In genomic region chr6:31838968-31839367, GRCh38 we compare ENCODE assay signal across 10 cellular contexts. TPM values are rescaled to one million over a fixed set of nuclear protein-coding genes. Genes with fewer than 3 reads are reported as not detected.
DNase-seq lines count a peak whose midpoint lies in the region; ATAC-seq and TF ChIP-seq lines count a peak whose summit lies in the region.
"Had no signal": no experiment of that assay in that cellular context is flagged by ENCODE, and none has a peak within 500 bp of the region (broad histone marks: within the 10 kb centered on the region; RNA-seq: fewer than 3 reads in every experiment).

No MANE protein-coding gene starts in this region.

- no peaks in the 10 kb centered on the region for H3K9me3 Mint-ChIP-seq in activated naive CD4-positive, alpha-beta T cell treated with anti-CD3 and anti-CD28 coated beads, Interleukin-2, amount 50 U/mL, for 24 hours
- H3K9me3 Mint-ChIP-seq in stimulated activated naive CD8-positive, alpha-beta T cell treated with anti-CD3 and anti-CD28 coated beads, Interleukin-15, amount 100 ng/mL, for 72 hours: no peaks in the 10 kb centered on the region

- BruUV-seq in PC-3 (replicated peaks; lab: Mats Ljungman, UMichigan): no TSS peak

- POLR2A ChIA-PET in PC-3 (lab: Charles Lee; ENCODE audit: unreplicated experiment): no interaction called here

- H3K79me2 ChIP-seq in PC-3 (ENCODE audit: low read length) (peaks cover 45% of the 10 kb centered on the region), fibroblast of lung (ENCODE audit: control insufficient read depth, insufficient read depth, low read length) (peaks cover 42% of the 10 kb centered on the region)

- H3K27ac ChIP-seq in PC-3 (ENCODE audit: low read length): no peak overlapping the region
- no peak overlapping the region for H3K27ac ChIP-seq in fibroblast of lung (ENCODE audit: insufficient read depth, low read length)
- H3K27ac ChIP-seq: adrenal gland had no signal

- peaks cover 42% of the 10 kb centered on the region for H4K20me1 ChIP-seq in PC-3 (ENCODE audit: low read length)
- peaks cover 6% of the 10 kb centered on the region for H4K20me1 ChIP-seq in fibroblast of lung (ENCODE audit: control insufficient read depth, extremely low read depth, insufficient read depth, low read length)

- intact Hi-C loops in PC-3 (cut with micrococcal nuclease): loop anchor here (10.0 kb wide), 1 partner anchor 154 kb away; the partner anchor contains the start of gene LY6G5C

- TF ChIP-seq CTCF in PC-3 (conservative IDR thresholded peaks at IDR 0.05; ENCODE audit: low read depth, low read length) (no peak), fibroblast of lung (conservative IDR thresholded peaks at IDR 0.05 in 1 of 2, IDR thresholded peaks at IDR 0.05 in 1 of 2; ENCODE audit: low read depth in 1 of 2, low read length in 2 of 2) (no peak), omental fat pad (IDR thresholded peaks at IDR 0.05) (no peak)

- H3K27me3 Mint-ChIP-seq in activated naive CD4-positive, alpha-beta T cell treated with anti-CD3 and anti-CD28 coated beads, Interleukin-2, amount 50 U/mL, for 24 hours: no peaks in the 10 kb centered on the region
- no peaks in the 10 kb centered on the region for H3K27me3 Mint-ChIP-seq in stimulated activated naive CD8-positive, alpha-beta T cell treated with anti-CD3 and anti-CD28 coated beads, Interleukin-15, amount 100 ng/mL, for 72 hours

- H3K27ac Mint-ChIP-seq in activated naive CD4-positive, alpha-beta T cell treated with anti-CD3 and anti-CD28 coated beads, Interleukin-2, amount 50 U/mL, for 24 hours: peak overlapping the region; percentile 70
- no peak overlapping the region for H3K27ac Mint-ChIP-seq in stimulated activated naive CD8-positive, alpha-beta T cell treated with anti-CD3 and anti-CD28 coated beads, Interleukin-15, amount 100 ng/mL, for 72 hours

- H3K9me3 ChIP-seq in PC-3 (ENCODE audit: low read length): no peaks in the 10 kb centered on the region
- H3K9me3 ChIP-seq in fibroblast of lung (ENCODE audit: control insufficient read depth, insufficient read depth, low read depth, low read length): no peaks in the 10 kb centered on the region
- H3K9me3 ChIP-seq: adrenal gland had no signal

- H3K4me2 ChIP-seq in PC-3 (ENCODE audit: low read length) (peak overlapping the region; percentile 14; the same call in 1 of the 2 replicates), fibroblast of lung (ENCODE audit: extremely low read depth, insufficient read depth, low read length) (peak overlapping the region; percentile 5)

- H3K9me2 ChIP-seq in PC-3 (replicated peaks; ENCODE audit: low read length): no peaks in the 10 kb centered on the region

- H3K9ac ChIP-seq in PC-3 (ENCODE audit: low read length) (no peak overlapping the region), fibroblast of lung (ENCODE audit: insufficient read depth, low read length) (no peak overlapping the region)

- CTCF ChIA-PET in PC-3 (lab: Charles Lee): no interaction called here

- peaks cover 25% of the 10 kb centered on the region for H3K4me1 Mint-ChIP-seq in activated naive CD4-positive, alpha-beta T cell treated with anti-CD3 and anti-CD28 coated beads, Interleukin-2, amount 50 U/mL, for 24 hours
- peaks cover 47% of the 10 kb centered on the region for H3K4me1 Mint-ChIP-seq in stimulated activated naive CD8-positive, alpha-beta T cell treated with anti-CD3 and anti-CD28 coated beads, Interleukin-15, amount 100 ng/mL, for 72 hours

- H3K36me3 ChIP-seq in PC-3 (ENCODE audit: low read depth, low read length) (peaks cover 45% of the 10 kb centered on the region), fibroblast of lung (ENCODE audit: control insufficient read depth, insufficient read depth, low read length) (peaks cover 18% of the 10 kb centered on the region)

- no peak for ATAC-seq in PC-3
- ATAC-seq in stimulated activated naive CD8-positive, alpha-beta T cell treated with anti-CD3 and anti-CD28 coated beads, Interleukin-15, amount 100 ng/mL, for 72 hours: no peak
- no peak for ATAC-seq in omental fat pad (ENCODE audit: low FRiP score)

- H3K4me3 Mint-ChIP-seq in activated naive CD4-positive, alpha-beta T cell treated with anti-CD3 and anti-CD28 coated beads, Interleukin-2, amount 50 U/mL, for 24 hours: peak overlapping the region; percentile 76
- H3K4me3 Mint-ChIP-seq in stimulated activated naive CD8-positive, alpha-beta T cell treated with anti-CD3 and anti-CD28 coated beads, Interleukin-15, amount 100 ng/mL, for 72 hours: peak overlapping the region; percentile 26 to 29

- peaks cover 40% of the 10 kb centered on the region for H3F3A ChIP-seq in PC-3 (ENCODE audit: low read length, unreplicated experiment)

- H3K27me3 ChIP-seq in PC-3 (ENCODE audit: low read length) (no peaks in the 10 kb centered on the region), fibroblast of lung (ENCODE audit: control insufficient read depth, insufficient read depth, low read length) (no peaks in the 10 kb centered on the region)
- H3K27me3 ChIP-seq: adrenal gland had no signal

- H3K4me3 ChIP-seq in PC-3 (ENCODE audit: low read length) (no peak overlapping the region), fibroblast of lung (replicated peaks in 1 of 4; ENCODE audit: control extremely low read depth in 1 of 4, insufficient read depth in 1 of 4, low read depth in 3 of 4, low read length in 4 of 4) (peak overlapping the region in 1 of 4 experiments; percentile 1)
- H3K4me3 ChIP-seq: adrenal gland had no signal

- peaks cover 31% of the 10 kb centered on the region for H3K36me3 Mint-ChIP-seq in activated naive CD4-positive, alpha-beta T cell treated with anti-CD3 and anti-CD28 coated beads, Interleukin-2, amount 50 U/mL, for 24 hours

- H3K4me1 ChIP-seq in PC-3 (ENCODE audit: insufficient read depth, low read length) (peaks cover 18% of the 10 kb centered on the region), fibroblast of lung (ENCODE audit: control insufficient read depth, extremely low read depth, insufficient read depth, low read length) (peaks cover 15% of the 10 kb centered on the region)

- H2AFZ ChIP-seq in PC-3 (ENCODE audit: low read length): no peak overlapping the region
- no peak overlapping the region for H2AFZ ChIP-seq in fibroblast of lung (ENCODE audit: low read length)

- DNase-seq in activated naive CD4-positive, alpha-beta T cell (lab: John Stamatoyannopoulos, UW): no peak
- DNase-seq in PC-3 (no peak), fibroblast of lung (ENCODE audit: low read depth in 2 of 2) (no peak), NOMO-1 treated with dmso at 0.1 percent for 144 hours (lab: John Stamatoyannopoulos, UW; ENCODE audit: unreplicated experiment) (no peak), GF-D8 (lab: John Stamatoyannopoulos, UW) (no peak), omental fat pad (ENCODE audit: low spot score) (no peak)
- no peak for DNase-seq in stimulated activated naive CD8-positive, alpha-beta T cell treated with anti-CD3 and anti-CD28 coated beads, Interleukin-15, amount 100 ng/mL, for 72 hours
- DNase-seq: adrenal gland, NCI-H1436 treated with DMSO at 0.1 percent for 48 hours had no signal

RNA-seq across cellular contexts. Expression of gene HSPA1B, which starts 11.4 kb away (rescaled TPM):
- total RNA-seq in PC-3 (2014; rRNA removed) (265 and 331 TPM in 2 replicates), fibroblast of lung (115 and 152 TPM in 2 replicates), omental fat pad (1,000 to 10,000 TPM in 1 of 4 donors, 100 to 1,000 TPM in 3; 174 to 1,642 (median 258) TPM)
- polyA plus RNA-seq in fibroblast of lung: 35.5 and 60.2 TPM in 2 replicates
- polyA plus RNA-seq in fibroblast of lung (2012): 52.3 and 95.1 TPM in 2 replicates
- 39.2 and 45.2 TPM in 2 replicates for polyA minus RNA-seq in fibroblast of lung (ENCODE audit: low replicate concordance)

RNA-seq across cellular contexts. Expression of gene HSPA1A, which starts 23.6 kb away (rescaled TPM):
- 269 and 324 TPM in 2 replicates for total RNA-seq in PC-3 (2014; rRNA removed)
- total RNA-seq in fibroblast of lung: 70.0 and 111 TPM in 2 replicates
- 61.2 and 66.3 TPM in 2 replicates for polyA plus RNA-seq in fibroblast of lung
- 98.8 and 107 TPM in 2 replicates for polyA plus RNA-seq in fibroblast of lung (2012)
- polyA minus RNA-seq in fibroblast of lung (ENCODE audit: low replicate concordance): 38.5 and 40.2 TPM in 2 replicates
- 1,000 to 10,000 TPM in 1 of 4 donors, 100 to 1,000 TPM in 3; 155 to 1,684 (median 309) TPM for total RNA-seq in omental fat pad

RNA-seq across cellular contexts. Expression of gene NEU1, which starts 23.7 kb away (rescaled TPM):
- total RNA-seq in PC-3 (2014; rRNA removed): 31.7 and 33.1 TPM in 2 replicates
- 100 and 109 TPM in 2 replicates for total RNA-seq in fibroblast of lung
- 51.2 and 66.4 TPM in 2 replicates for polyA plus RNA-seq in fibroblast of lung
- polyA plus RNA-seq in fibroblast of lung (2012): 38.4 and 54.0 TPM in 2 replicates
- 57.9 and 92.3 TPM in 2 replicates for polyA minus RNA-seq in fibroblast of lung (ENCODE audit: low replicate concordance)
- total RNA-seq in omental fat pad: 10 to 100 TPM; 44.1 to 63.8 (median 55.2) TPM

RNA-seq across cellular contexts. Expression of gene HSPA1L, which starts 23.9 kb away (rescaled TPM):
- total RNA-seq in PC-3 (2014; rRNA removed): 0.26 and 0.69 TPM in 2 replicates
- 2.1 and 3.1 TPM in 2 replicates for total RNA-seq in fibroblast of lung
- polyA plus RNA-seq in fibroblast of lung: 0.74 and 0.75 TPM in 2 replicates
- 0.98 and 1.1 TPM in 2 replicates for polyA plus RNA-seq in fibroblast of lung (2012)
- polyA minus RNA-seq in fibroblast of lung (ENCODE audit: low replicate concordance): 0.26 TPM in 1 of 2 replicates, not detected in the other
- total RNA-seq in omental fat pad: 1 to 10 TPM in 3 of 4 donors, under 1 TPM in 1; 0.48 to 3.0 (median 1.9) TPM

RNA-seq across cellular contexts. Expression of gene LSM2, which starts 32.2 kb away (rescaled TPM):
- total RNA-seq in PC-3 (2014; rRNA removed) (93.7 and 143 TPM in 2 replicates), fibroblast of lung (23.1 and 24.3 TPM in 2 replicates), omental fat pad (10 to 100 TPM; 19.8 to 35.1 (median 30.4) TPM)
- 34.7 and 68.1 TPM in 2 replicates for polyA plus RNA-seq in fibroblast of lung
- polyA plus RNA-seq in fibroblast of lung (2012): 39.1 and 68.7 TPM in 2 replicates
- 54.4 and 96.5 TPM in 2 replicates for polyA minus RNA-seq in fibroblast of lung (ENCODE audit: low replicate concordance)
